Comparison of ENCODE assay signal across 1 cellular context in the genomic region with DNA sequence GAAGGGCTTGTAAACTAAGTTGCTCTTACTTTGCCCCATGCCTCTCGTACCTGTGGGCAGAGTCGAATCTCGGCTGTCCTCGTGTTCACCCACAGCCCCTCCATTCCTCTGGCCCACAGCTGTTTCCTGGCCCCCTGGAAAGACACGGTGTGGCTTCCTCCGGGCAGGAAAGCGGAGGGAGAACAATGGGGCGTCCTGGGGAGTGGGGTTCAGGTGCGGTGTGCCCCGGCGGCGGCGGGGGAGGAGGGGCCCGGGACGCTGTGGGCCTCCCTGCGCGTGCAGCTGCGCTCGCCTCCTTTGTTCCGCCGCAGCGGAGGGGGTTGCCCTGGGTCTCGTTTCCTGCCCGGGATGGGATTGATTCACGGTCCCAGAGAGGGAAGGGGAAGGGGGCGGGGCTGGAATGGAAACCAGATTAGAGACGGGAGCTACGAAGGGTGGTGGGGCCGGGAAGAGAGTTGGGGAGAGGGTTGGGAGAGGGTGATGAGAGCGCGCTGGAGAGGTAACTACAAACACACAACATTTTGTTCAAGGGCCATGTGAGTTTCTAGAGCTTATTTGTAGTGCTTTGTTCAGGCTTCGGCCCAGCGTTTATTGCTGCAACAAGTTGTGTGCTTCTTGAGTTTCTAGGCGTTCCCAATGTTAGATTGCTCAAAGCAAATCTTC.
TF ChIP-seq lines count a peak whose summit lies in the region.

No MANE protein-coding gene starts in this region.

TF ChIP-seq in HepG2, 621 proteins besides CTCF, POLR2A, EP300 and RAD21 (continued from another document and continues in another):
- TF ChIP-seq, protein P1, sequence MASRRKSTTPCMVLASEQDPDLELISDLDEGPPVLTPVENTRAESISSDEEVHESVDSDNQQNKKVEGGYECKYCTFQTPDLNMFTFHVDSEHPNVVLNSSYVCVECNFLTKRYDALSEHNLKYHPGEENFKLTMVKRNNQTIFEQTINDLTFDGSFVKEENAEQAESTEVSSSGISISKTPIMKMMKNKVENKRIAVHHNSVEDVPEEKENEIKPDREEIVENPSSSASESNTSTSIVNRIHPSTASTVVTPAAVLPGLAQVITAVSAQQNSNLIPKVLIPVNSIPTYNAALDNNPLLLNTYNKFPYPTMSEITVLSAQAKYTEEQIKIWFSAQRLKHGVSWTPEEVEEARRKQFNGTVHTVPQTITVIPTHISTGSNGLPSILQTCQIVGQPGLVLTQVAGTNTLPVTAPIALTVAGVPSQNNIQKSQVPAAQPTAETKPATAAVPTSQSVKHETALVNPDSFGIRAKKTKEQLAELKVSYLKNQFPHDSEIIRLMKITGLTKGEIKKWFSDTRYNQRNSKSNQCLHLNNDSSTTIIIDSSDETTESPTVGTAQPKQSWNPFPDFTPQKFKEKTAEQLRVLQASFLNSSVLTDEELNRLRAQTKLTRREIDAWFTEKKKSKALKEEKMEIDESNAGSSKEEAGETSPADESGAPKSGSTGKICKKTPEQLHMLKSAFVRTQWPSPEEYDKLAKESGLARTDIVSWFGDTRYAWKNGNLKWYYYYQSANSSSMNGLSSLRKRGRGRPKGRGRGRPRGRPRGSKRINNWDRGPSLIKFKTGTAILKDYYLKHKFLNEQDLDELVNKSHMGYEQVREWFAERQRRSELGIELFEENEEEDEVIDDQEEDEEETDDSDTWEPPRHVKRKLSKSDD (CRISPR knock-in tag; IDR thresholded peaks at IDR 0.05; ENCODE audit: low read depth): peak; percentile 72; the same call in 1 of the 2 replicates
- TF ChIP-seq HNF4G (IDR thresholded peaks at IDR 0.05; ENCODE audit: borderline replicate concordance, low read depth, low read length) (peak; percentile 15; the same call in 1 of the 2 replicates), HNF4G (CRISPR knock-in tag; IDR thresholded peaks at IDR 0.05; ENCODE audit: borderline replicate concordance, low read depth) (no peak), ZNF720 (CRISPR knock-in tag; IDR thresholded peaks at IDR 0.05) (no peak), ZNF33B (CRISPR knock-in tag; IDR thresholded peaks at IDR 0.05) (no peak), MEIS1 (CRISPR knock-in tag; IDR thresholded peaks at IDR 0.05; ENCODE audit: borderline replicate concordance) (peak; percentile 73; the same call in 1 of the 2 replicates), HNRNPLL (IDR thresholded peaks at IDR 0.05; ENCODE audit: low read depth, low read length, poor library complexity, severe bottlenecking) (peak; percentile 81), ZNF484 (CRISPR knock-in tag; IDR thresholded peaks at IDR 0.05; ENCODE audit: borderline replicate concordance, low read depth) (no peak), NFIC (IDR thresholded peaks at IDR 0.05; ENCODE audit: low read length) (no peak), SNAI1 (CRISPR knock-in tag; IDR thresholded peaks at IDR 0.05; ENCODE audit: borderline replicate concordance) (no peak), ZNF44 (CRISPR knock-in tag; IDR thresholded peaks at IDR 0.05) (no peak; the same call in 1 of the 2 replicates), NCOA1 (CRISPR knock-in tag; IDR thresholded peaks at IDR 0.05) (0 out of 2 replicates have a peak, but pooled peaks have one; percentile 53), HNF4A (CRISPR knock-in tag; IDR thresholded peaks at IDR 0.05) (no peak; the same call in 1 of the 2 replicates), ZFP41 (CRISPR knock-in tag; IDR thresholded peaks at IDR 0.05; ENCODE audit: borderline replicate concordance) (peak; percentile 60; the same call in 1 of the 2 replicates), ZNF530 (CRISPR knock-in tag; IDR thresholded peaks at IDR 0.05; ENCODE audit: low read depth) (no peak), ZNF878 (CRISPR knock-in tag; IDR thresholded peaks at IDR 0.05) (no peak; the same call in 1 of the 2 replicates), MTA1 (CRISPR knock-in tag; IDR thresholded peaks at IDR 0.05; ENCODE audit: borderline replicate concordance) (peak; percentile 84; the same call in 1 of the 2 replicates), TCF7L2 (IDR thresholded peaks at IDR 0.05; ENCODE audit: low read depth, low read length) (no peak), ZNF773 (CRISPR knock-in tag; IDR thresholded peaks at IDR 0.05; ENCODE audit: borderline replicate concordance) (no peak), PITX1 (CRISPR knock-in tag; IDR thresholded peaks at IDR 0.05) (peak; percentile 84; the same call in 1 of the 2 replicates), NFYC (CRISPR knock-in tag; IDR thresholded peaks at IDR 0.05) (no peak), KMT2B (CRISPR knock-in tag; IDR thresholded peaks at IDR 0.05) (peak; percentile 84), HNRNPL (IDR thresholded peaks at IDR 0.05; ENCODE audit: low read depth, low read length) (no peak), HNRNPUL1 (IDR thresholded peaks at IDR 0.05; ENCODE audit: low read depth, low read length) (no peak), KDM5A (IDR thresholded peaks at IDR 0.05; ENCODE audit: borderline replicate concordance, low read length) (peak; percentile 64; the same call in 1 of the 2 replicates), ZNF839 (CRISPR knock-in tag; IDR thresholded peaks at IDR 0.05; ENCODE audit: borderline replicate concordance) (no peak), REXO4 (CRISPR knock-in tag; IDR thresholded peaks at IDR 0.05; ENCODE audit: borderline replicate concordance) (0 out of 2 replicates have a peak, but pooled peaks have one; percentile 48), SMC3 (IDR thresholded peaks at IDR 0.05; ENCODE audit: low read length) (no peak), CREB1 (IDR thresholded peaks at IDR 0.05) (no peak), CREB1 (CRISPR knock-in tag; IDR thresholded peaks at IDR 0.05) (no peak), DNMT1 (CRISPR knock-in tag; IDR thresholded peaks at IDR 0.05) (no peak)
- TF ChIP-seq, protein P2, sequence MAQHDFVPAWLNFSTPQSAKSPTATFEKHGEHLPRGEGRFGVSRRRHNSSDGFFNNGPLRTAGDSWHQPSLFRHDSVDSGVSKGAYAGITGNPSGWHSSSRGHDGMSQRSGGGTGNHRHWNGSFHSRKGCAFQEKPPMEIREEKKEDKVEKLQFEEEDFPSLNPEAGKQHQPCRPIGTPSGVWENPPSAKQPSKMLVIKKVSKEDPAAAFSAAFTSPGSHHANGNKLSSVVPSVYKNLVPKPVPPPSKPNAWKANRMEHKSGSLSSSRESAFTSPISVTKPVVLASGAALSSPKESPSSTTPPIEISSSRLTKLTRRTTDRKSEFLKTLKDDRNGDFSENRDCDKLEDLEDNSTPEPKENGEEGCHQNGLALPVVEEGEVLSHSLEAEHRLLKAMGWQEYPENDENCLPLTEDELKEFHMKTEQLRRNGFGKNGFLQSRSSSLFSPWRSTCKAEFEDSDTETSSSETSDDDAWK (CRISPR knock-in tag; IDR thresholded peaks at IDR 0.05): no peak
- TF ChIP-seq, protein P3, sequence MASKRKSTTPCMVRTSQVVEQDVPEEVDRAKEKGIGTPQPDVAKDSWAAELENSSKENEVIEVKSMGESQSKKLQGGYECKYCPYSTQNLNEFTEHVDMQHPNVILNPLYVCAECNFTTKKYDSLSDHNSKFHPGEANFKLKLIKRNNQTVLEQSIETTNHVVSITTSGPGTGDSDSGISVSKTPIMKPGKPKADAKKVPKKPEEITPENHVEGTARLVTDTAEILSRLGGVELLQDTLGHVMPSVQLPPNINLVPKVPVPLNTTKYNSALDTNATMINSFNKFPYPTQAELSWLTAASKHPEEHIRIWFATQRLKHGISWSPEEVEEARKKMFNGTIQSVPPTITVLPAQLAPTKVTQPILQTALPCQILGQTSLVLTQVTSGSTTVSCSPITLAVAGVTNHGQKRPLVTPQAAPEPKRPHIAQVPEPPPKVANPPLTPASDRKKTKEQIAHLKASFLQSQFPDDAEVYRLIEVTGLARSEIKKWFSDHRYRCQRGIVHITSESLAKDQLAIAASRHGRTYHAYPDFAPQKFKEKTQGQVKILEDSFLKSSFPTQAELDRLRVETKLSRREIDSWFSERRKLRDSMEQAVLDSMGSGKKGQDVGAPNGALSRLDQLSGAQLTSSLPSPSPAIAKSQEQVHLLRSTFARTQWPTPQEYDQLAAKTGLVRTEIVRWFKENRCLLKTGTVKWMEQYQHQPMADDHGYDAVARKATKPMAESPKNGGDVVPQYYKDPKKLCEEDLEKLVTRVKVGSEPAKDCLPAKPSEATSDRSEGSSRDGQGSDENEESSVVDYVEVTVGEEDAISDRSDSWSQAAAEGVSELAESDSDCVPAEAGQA (IDR thresholded peaks at IDR 0.05; ENCODE audit: low read depth): no peak
- TF ChIP-seq, protein P3 (CRISPR knock-in tag; IDR thresholded peaks at IDR 0.05; ENCODE audit: borderline replicate concordance): no peak
- TF ChIP-seq, protein P4, sequence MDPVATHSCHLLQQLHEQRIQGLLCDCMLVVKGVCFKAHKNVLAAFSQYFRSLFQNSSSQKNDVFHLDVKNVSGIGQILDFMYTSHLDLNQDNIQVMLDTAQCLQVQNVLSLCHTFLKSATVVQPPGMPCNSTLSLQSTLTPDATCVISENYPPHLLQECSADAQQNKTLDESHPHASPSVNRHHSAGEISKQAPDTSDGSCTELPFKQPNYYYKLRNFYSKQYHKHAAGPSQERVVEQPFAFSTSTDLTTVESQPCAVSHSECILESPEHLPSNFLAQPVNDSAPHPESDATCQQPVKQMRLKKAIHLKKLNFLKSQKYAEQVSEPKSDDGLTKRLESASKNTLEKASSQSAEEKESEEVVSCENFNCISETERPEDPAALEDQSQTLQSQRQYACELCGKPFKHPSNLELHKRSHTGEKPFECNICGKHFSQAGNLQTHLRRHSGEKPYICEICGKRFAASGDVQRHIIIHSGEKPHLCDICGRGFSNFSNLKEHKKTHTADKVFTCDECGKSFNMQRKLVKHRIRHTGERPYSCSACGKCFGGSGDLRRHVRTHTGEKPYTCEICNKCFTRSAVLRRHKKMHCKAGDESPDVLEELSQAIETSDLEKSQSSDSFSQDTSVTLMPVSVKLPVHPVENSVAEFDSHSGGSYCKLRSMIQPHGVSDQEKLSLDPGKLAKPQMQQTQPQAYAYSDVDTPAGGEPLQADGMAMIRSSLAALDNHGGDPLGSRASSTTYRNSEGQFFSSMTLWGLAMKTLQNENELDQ (CRISPR knock-in tag; IDR thresholded peaks at IDR 0.05; ENCODE audit: borderline replicate concordance): 0 out of 2 replicates have a peak, but pooled peaks have one; percentile 31
- TF ChIP-seq, protein P5, sequence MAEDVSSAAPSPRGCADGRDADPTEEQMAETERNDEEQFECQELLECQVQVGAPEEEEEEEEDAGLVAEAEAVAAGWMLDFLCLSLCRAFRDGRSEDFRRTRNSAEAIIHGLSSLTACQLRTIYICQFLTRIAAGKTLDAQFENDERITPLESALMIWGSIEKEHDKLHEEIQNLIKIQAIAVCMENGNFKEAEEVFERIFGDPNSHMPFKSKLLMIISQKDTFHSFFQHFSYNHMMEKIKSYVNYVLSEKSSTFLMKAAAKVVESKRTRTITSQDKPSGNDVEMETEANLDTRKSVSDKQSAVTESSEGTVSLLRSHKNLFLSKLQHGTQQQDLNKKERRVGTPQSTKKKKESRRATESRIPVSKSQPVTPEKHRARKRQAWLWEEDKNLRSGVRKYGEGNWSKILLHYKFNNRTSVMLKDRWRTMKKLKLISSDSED (CRISPR knock-in tag; IDR thresholded peaks at IDR 0.05): no peak
- TF ChIP-seq, protein P6, sequence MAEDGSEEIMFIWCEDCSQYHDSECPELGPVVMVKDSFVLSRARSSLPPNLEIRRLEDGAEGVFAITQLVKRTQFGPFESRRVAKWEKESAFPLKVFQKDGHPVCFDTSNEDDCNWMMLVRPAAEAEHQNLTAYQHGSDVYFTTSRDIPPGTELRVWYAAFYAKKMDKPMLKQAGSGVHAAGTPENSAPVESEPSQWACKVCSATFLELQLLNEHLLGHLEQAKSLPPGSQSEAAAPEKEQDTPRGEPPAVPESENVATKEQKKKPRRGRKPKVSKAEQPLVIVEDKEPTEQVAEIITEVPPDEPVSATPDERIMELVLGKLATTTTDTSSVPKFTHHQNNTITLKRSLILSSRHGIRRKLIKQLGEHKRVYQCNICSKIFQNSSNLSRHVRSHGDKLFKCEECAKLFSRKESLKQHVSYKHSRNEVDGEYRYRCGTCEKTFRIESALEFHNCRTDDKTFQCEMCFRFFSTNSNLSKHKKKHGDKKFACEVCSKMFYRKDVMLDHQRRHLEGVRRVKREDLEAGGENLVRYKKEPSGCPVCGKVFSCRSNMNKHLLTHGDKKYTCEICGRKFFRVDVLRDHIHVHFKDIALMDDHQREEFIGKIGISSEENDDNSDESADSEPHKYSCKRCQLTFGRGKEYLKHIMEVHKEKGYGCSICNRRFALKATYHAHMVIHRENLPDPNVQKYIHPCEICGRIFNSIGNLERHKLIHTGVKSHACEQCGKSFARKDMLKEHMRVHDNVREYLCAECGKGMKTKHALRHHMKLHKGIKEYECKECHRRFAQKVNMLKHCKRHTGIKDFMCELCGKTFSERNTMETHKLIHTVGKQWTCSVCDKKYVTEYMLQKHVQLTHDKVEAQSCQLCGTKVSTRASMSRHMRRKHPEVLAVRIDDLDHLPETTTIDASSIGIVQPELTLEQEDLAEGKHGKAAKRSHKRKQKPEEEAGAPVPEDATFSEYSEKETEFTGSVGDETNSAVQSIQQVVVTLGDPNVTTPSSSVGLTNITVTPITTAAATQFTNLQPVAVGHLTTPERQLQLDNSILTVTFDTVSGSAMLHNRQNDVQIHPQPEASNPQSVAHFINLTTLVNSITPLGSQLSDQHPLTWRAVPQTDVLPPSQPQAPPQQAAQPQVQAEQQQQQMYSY (CRISPR knock-in tag; IDR thresholded peaks at IDR 0.05): no peak
- TF ChIP-seq, protein P7, sequence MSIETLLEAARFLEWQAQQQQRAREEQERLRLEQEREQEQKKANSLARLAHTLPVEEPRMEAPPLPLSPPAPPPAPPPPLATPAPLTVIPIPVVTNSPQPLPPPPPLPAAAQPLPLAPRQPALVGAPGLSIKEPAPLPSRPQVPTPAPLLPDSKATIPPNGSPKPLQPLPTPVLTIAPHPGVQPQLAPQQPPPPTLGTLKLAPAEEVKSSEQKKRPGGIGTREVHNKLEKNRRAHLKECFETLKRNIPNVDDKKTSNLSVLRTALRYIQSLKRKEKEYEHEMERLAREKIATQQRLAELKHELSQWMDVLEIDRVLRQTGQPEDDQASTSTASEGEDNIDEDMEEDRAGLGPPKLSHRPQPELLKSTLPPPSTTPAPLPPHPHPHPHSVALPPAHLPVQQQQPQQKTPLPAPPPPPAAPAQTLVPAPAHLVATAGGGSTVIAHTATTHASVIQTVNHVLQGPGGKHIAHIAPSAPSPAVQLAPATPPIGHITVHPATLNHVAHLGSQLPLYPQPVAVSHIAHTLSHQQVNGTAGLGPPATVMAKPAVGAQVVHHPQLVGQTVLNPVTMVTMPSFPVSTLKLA (IDR thresholded peaks at IDR 0.05): peak; percentile 22; the same call in 1 of the 2 replicates
- TF ChIP-seq, protein P8, sequence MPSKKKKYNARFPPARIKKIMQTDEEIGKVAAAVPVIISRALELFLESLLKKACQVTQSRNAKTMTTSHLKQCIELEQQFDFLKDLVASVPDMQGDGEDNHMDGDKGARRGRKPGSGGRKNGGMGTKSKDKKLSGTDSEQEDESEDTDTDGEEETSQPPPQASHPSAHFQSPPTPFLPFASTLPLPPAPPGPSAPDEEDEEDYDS (CRISPR knock-in tag; IDR thresholded peaks at IDR 0.05): no peak
